Comparison of ENCODE assay signal across 9 cellular contexts in genomic region chr4:77636902-77637301, GRCh38. TPM values are rescaled to one million over a fixed set of nuclear protein-coding genes. Genes with fewer than 3 reads are reported as not detected.
DNase-seq lines count a peak whose midpoint lies in the region; ATAC-seq and TF ChIP-seq lines count a peak whose summit lies in the region.
"Had no signal": no experiment of that assay in that cellular context is flagged by ENCODE, and none has a peak within 500 bp of the region (broad histone marks: within the 10 kb centered on the region; RNA-seq: fewer than 3 reads in every experiment).

No MANE protein-coding gene starts in this region.

- DNase-seq in COLO668 (lab: John Stamatoyannopoulos, UW; ENCODE audit: unreplicated experiment) (peak; percentile 83), M059J (ENCODE audit: low read depth) (peak; percentile 67), astrocyte of the cerebellum (ENCODE audit: low read depth) (peak; percentile 47), left lobe of liver (ENCODE audit: low spot score) (no peak), Kasumi-1 (lab: John Stamatoyannopoulos, UW) (no peak)
- no peak for DNase-seq in stimulated activated CD8-positive, alpha-beta memory T cell treated with anti-CD3 and anti-CD28 coated beads, Interleukin-4, amount 100 ng/mL, for 48 hours
- no peak for DNase-seq in stimulated activated CD4-positive, alpha-beta T cell treated with anti-CD3 and anti-CD28 coated beads, Interleukin-4, amount 100 ng/mL, for 4 hours
- DNase-seq: MV-4-11 had no signal

- peak; percentile 11 for ATAC-seq in left lobe of liver
- no peak for ATAC-seq in HG03097 (IDR thresholded peaks at IDR 0.05; ENCODE audit: low FRiP score, unreplicated experiment)

- in situ Hi-C loops in astrocyte of the cerebellum (cut with HindIII; ENCODE audit: low sequenced_read_pairs), result no loop called here

- no peak for TF ChIP-seq CTCF in astrocyte of the cerebellum (IDR thresholded peaks at IDR 0.05; ENCODE audit: low read depth, low read length, missing control alignments)

- H3K4me3 ChIP-seq in astrocyte of the cerebellum (ENCODE audit: low read depth, low read length), result no peak overlapping the region

RNA-seq across cellular contexts. Expression of gene CXCL13, which starts 31.3 kb away (rescaled TPM):
- total RNA-seq in M059J (2014; rRNA removed; shearing (Covaris generic)), result not detected in 2 replicates
- total RNA-seq in left lobe of liver, result 52.3 TPM

Comparison
In these comparisons a context has a peak if more than half of its experiments do, and no peak if none do; other contexts are left out.
1. DNase-seq: peak in COLO668 (single experiment), M059J (single experiment) and astrocyte of the cerebellum (single experiment); none in left lobe of liver (single experiment), stimulated activated CD8-positive, alpha-beta memory T cell treated with anti-CD3 and anti-CD28 coated beads, Interleukin-4, amount 100 ng/mL, for 48 hours (single experiment), Kasumi-1 (0 of 2) and stimulated activated CD4-positive, alpha-beta T cell treated with anti-CD3 and anti-CD28 coated beads, Interleukin-4, amount 100 ng/mL, for 4 hours (0 of 2).
2. RNA of gene CXCL13, which starts 31.3 kb away (total RNA-seq): 52.3 TPM in left lobe of liver (single experiment); not detected in M059J; every median in the first group is over 10 times any median in the second.